In the genomic region with DNA sequence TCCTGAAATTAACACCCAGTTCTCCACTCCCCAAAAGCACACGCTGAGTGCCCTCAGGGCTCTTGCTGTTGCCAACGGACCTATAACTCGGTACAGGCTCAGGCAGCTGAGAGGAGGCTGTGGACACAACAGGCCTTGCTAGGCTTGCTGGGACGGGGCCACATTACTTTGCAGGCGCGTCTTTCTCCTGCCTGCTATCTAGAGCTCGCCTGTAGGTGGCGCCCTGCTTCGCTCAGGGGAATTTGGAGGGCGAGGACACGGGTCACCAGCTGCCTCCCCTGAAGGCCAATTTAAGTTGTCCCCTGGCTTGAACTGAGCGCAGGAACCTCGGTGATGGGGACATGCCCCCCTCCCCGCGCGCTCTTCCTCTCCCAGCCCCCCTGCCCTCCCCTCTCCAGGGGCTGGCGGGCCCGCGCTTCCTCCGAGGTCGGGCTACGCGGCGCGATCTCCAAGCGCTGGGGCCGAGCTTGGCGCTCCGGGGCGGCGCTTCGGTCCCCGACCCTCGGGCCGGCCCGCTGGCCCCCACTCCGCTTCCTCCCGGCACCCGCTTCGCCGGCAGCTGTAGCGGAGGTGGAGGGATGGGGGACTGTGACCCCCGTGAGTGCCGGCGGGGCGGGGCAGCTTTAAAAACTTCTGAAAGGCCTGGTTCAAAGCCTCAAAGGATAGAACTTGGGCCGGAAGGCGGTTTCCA, we compare ENCODE assay signal across 1 cellular context.
A peak's percentile ranks its signal among the peaks of the same experiment; 100 is the strongest.
TF ChIP-seq lines count a peak whose summit lies in the region.

No MANE protein-coding gene starts in this region.

TF ChIP-seq in HepG2, 621 proteins besides CTCF, POLR2A, EP300 and RAD21 (continued from another document and continues in another):
- no peak for TF ChIP-seq SRSF9 (IDR thresholded peaks at IDR 0.05; ENCODE audit: borderline replicate concordance, insufficient read depth, low read depth, low read length, poor library complexity, severe bottlenecking)
- no peak for TF ChIP-seq ZNF720 (CRISPR knock-in tag; IDR thresholded peaks at IDR 0.05)
- TF ChIP-seq PAWR (CRISPR knock-in tag; IDR thresholded peaks at IDR 0.05; ENCODE audit: borderline replicate concordance): peak; percentile 69; the same call in 1 of the 2 replicates
- TF ChIP-seq, protein P1, sequence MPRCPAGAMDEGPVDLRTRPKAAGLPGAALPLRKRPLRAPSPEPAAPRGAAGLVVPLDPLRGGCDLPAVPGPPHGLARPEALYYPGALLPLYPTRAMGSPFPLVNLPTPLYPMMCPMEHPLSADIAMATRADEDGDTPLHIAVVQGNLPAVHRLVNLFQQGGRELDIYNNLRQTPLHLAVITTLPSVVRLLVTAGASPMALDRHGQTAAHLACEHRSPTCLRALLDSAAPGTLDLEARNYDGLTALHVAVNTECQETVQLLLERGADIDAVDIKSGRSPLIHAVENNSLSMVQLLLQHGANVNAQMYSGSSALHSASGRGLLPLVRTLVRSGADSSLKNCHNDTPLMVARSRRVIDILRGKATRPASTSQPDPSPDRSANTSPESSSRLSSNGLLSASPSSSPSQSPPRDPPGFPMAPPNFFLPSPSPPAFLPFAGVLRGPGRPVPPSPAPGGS (CRISPR knock-in tag; IDR thresholded peaks at IDR 0.05): 0 out of 2 replicates have a peak, but pooled peaks have one; percentile 24
- TF ChIP-seq, protein P2, sequence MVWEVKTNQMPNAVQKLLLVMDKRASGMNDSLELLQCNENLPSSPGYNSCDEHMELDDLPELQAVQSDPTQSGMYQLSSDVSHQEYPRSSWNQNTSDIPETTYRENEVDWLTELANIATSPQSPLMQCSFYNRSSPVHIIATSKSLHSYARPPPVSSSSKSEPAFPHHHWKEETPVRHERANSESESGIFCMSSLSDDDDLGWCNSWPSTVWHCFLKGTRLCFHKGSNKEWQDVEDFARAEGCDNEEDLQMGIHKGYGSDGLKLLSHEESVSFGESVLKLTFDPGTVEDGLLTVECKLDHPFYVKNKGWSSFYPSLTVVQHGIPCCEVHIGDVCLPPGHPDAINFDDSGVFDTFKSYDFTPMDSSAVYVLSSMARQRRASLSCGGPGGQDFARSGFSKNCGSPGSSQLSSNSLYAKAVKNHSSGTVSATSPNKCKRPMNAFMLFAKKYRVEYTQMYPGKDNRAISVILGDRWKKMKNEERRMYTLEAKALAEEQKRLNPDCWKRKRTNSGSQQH (CRISPR knock-in tag; IDR thresholded peaks at IDR 0.05; ENCODE audit: low read depth): peak; percentile 45; the same call in 1 of the 2 replicates
- TF ChIP-seq, protein P3, sequence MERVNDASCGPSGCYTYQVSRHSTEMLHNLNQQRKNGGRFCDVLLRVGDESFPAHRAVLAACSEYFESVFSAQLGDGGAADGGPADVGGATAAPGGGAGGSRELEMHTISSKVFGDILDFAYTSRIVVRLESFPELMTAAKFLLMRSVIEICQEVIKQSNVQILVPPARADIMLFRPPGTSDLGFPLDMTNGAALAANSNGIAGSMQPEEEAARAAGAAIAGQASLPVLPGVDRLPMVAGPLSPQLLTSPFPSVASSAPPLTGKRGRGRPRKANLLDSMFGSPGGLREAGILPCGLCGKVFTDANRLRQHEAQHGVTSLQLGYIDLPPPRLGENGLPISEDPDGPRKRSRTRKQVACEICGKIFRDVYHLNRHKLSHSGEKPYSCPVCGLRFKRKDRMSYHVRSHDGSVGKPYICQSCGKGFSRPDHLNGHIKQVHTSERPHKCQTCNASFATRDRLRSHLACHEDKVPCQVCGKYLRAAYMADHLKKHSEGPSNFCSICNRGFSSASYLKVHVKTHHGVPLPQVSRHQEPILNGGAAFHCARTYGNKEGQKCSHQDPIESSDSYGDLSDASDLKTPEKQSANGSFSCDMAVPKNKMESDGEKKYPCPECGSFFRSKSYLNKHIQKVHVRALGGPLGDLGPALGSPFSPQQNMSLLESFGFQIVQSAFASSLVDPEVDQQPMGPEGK (CRISPR knock-in tag; IDR thresholded peaks at IDR 0.05): peak; percentile 73; the same call in 1 of the 2 replicates
- 0 out of 2 replicates have a peak, but pooled peaks have one; percentile 37 for TF ChIP-seq SMAD3 (CRISPR knock-in tag; IDR thresholded peaks at IDR 0.05)
- TF ChIP-seq, protein P4, sequence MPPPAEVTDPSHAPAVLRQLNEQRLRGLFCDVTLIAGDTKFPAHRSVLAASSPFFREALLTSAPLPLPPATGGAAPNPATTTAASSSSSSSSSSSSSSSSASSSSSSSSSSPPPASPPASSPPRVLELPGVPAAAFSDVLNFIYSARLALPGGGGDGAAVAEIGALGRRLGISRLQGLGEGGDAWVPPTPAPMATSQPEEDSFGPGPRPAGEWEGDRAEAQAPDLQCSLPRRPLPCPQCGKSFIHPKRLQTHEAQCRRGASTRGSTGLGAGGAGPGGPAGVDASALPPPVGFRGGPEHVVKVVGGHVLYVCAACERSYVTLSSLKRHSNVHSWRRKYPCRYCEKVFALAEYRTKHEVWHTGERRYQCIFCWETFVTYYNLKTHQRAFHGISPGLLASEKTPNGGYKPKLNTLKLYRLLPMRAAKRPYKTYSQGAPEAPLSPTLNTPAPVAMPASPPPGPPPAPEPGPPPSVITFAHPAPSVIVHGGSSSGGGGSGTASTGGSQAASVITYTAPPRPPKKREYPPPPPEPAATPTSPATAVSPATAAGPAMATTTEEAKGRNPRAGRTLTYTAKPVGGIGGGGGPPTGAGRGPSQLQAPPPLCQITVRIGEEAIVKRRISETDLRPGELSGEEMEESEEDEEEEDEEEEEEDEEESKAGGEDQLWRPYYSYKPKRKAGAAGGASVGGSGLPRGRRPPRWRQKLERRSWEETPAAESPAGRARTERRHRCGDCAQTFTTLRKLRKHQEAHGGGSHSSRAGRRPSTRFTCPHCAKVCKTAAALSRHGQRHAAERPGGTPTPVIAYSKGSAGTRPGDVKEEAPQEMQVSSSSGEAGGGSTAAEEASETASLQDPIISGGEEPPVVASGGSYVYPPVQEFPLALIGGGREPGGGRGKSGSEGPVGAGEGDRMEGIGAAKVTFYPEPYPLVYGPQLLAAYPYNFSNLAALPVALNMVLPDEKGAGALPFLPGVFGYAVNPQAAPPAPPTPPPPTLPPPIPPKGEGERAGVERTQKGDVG (CRISPR knock-in tag; IDR thresholded peaks at IDR 0.05; ENCODE audit: borderline replicate concordance): peak; percentile 30; the same call in 1 of the 2 replicates
- 0 out of 2 replicates have a peak, but pooled peaks have one; percentile 37 for TF ChIP-seq ETV6 (CRISPR knock-in tag; conservative IDR thresholded peaks at IDR 0.05)
- TF ChIP-seq, protein P5, sequence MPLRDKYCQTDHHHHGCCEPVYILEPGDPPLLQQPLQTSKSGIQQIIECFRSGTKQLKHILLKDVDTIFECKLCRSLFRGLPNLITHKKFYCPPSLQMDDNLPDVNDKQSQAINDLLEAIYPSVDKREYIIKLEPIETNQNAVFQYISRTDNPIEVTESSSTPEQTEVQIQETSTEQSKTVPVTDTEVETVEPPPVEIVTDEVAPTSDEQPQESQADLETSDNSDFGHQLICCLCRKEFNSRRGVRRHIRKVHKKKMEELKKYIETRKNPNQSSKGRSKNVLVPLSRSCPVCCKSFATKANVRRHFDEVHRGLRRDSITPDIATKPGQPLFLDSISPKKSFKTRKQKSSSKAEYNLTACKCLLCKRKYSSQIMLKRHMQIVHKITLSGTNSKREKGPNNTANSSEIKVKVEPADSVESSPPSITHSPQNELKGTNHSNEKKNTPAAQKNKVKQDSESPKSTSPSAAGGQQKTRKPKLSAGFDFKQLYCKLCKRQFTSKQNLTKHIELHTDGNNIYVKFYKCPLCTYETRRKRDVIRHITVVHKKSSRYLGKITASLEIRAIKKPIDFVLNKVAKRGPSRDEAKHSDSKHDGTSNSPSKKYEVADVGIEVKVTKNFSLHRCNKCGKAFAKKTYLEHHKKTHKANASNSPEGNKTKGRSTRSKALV (CRISPR knock-in tag; IDR thresholded peaks at IDR 0.05): 0 out of 2 replicates have a peak, but pooled peaks have one; percentile 27
- peak; percentile 69 for TF ChIP-seq KDM4B (CRISPR knock-in tag; IDR thresholded peaks at IDR 0.05)
- TF ChIP-seq LCORL (IDR thresholded peaks at IDR 0.05): no peak
- TF ChIP-seq LCORL (CRISPR knock-in tag; IDR thresholded peaks at IDR 0.05): peak; percentile 95
- peak; percentile 92 for TF ChIP-seq ASH2L (IDR thresholded peaks at IDR 0.05; ENCODE audit: insufficient read length, low read depth, low read length)
- TF ChIP-seq, protein P6, sequence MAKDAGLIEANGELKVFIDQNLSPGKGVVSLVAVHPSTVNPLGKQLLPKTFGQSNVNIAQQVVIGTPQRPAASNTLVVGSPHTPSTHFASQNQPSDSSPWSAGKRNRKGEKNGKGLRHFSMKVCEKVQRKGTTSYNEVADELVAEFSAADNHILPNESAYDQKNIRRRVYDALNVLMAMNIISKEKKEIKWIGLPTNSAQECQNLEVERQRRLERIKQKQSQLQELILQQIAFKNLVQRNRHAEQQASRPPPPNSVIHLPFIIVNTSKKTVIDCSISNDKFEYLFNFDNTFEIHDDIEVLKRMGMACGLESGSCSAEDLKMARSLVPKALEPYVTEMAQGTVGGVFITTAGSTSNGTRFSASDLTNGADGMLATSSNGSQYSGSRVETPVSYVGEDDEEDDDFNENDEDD (CRISPR knock-in tag; IDR thresholded peaks at IDR 0.05; ENCODE audit: borderline replicate concordance): 0 out of 2 replicates have a peak, but pooled peaks have one; percentile 37
- TF ChIP-seq, protein P7, sequence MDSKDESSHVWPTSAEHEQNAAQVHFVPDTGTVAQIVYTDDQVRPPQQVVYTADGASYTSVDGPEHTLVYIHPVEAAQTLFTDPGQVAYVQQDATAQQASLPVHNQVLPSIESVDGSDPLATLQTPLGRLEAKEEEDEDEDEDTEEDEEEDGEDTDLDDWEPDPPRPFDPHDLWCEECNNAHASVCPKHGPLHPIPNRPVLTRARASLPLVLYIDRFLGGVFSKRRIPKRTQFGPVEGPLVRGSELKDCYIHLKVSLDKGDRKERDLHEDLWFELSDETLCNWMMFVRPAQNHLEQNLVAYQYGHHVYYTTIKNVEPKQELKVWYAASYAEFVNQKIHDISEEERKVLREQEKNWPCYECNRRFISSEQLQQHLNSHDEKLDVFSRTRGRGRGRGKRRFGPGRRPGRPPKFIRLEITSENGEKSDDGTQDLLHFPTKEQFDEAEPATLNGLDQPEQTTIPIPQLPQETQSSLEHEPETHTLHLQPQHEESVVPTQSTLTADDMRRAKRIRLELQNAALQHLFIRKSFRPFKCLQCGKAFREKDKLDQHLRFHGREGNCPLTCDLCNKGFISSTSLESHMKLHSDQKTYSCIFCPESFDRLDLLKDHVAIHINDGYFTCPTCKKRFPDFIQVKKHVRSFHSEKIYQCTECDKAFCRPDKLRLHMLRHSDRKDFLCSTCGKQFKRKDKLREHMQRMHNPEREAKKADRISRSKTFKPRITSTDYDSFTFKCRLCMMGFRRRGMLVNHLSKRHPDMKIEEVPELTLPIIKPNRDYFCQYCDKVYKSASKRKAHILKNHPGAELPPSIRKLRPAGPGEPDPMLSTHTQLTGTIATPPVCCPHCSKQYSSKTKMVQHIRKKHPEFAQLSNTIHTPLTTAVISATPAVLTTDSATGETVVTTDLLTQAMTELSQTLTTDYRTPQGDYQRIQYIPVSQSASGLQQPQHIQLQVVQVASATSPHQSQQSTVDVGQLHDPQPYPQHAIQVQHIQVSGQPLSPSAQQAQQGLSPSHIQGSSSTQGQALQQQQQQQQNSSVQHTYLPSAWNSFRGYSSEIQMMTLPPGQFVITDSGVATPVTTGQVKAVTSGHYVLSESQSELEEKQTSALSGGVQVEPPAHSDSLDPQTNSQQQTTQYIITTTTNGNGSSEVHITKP (CRISPR knock-in tag; IDR thresholded peaks at IDR 0.05; ENCODE audit: low read depth): 0 out of 2 replicates have a peak, but pooled peaks have one; percentile 50
- TF ChIP-seq ZNF329 (CRISPR knock-in tag; IDR thresholded peaks at IDR 0.05; ENCODE audit: low read depth): 0 out of 2 replicates have a peak, but pooled peaks have one; percentile 20
- 0 out of 2 replicates have a peak, but pooled peaks have one; percentile 26 for TF ChIP-seq ZSCAN25 (CRISPR knock-in tag; IDR thresholded peaks at IDR 0.05)
- TF ChIP-seq XRCC5 (optimal IDR thresholded peaks at IDR 0.05; ENCODE audit: low read length): peak; percentile 86
- TF ChIP-seq JUNB (CRISPR knock-in tag; IDR thresholded peaks at IDR 0.05; ENCODE audit: borderline replicate concordance): no peak
- no peak for TF ChIP-seq TEAD2 (CRISPR knock-in tag; IDR thresholded peaks at IDR 0.05)
- 0 out of 2 replicates have a peak, but pooled peaks have one; percentile 37 for TF ChIP-seq ARNTL (CRISPR knock-in tag; IDR thresholded peaks at IDR 0.05)
- TF ChIP-seq ZNF143 (CRISPR knock-in tag; IDR thresholded peaks at IDR 0.05): peak; percentile 18; the same call in 1 of the 2 replicates
- TF ChIP-seq PTBP1 (IDR thresholded peaks at IDR 0.05; ENCODE audit: low read depth, low read length, poor library complexity, severe bottlenecking): no peak
- no peak for TF ChIP-seq ZNF672 (CRISPR knock-in tag; IDR thresholded peaks at IDR 0.05)
- TF ChIP-seq AGO2 (optimal IDR thresholded peaks at IDR 0.05; ENCODE audit: low read depth, low read length): no peak
- TF ChIP-seq, protein P8, sequence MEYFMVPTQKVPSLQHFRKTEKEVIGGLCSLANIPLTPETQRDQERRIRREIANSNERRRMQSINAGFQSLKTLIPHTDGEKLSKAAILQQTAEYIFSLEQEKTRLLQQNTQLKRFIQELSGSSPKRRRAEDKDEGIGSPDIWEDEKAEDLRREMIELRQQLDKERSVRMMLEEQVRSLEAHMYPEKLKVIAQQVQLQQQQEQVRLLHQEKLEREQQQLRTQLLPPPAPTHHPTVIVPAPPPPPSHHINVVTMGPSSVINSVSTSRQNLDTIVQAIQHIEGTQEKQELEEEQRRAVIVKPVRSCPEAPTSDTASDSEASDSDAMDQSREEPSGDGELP (IDR thresholded peaks at IDR 0.05; ENCODE audit: borderline replicate concordance, low read depth): peak; percentile 72
- TF ChIP-seq HHEX (CRISPR knock-in tag; IDR thresholded peaks at IDR 0.05): no peak
- TF ChIP-seq, protein P9, sequence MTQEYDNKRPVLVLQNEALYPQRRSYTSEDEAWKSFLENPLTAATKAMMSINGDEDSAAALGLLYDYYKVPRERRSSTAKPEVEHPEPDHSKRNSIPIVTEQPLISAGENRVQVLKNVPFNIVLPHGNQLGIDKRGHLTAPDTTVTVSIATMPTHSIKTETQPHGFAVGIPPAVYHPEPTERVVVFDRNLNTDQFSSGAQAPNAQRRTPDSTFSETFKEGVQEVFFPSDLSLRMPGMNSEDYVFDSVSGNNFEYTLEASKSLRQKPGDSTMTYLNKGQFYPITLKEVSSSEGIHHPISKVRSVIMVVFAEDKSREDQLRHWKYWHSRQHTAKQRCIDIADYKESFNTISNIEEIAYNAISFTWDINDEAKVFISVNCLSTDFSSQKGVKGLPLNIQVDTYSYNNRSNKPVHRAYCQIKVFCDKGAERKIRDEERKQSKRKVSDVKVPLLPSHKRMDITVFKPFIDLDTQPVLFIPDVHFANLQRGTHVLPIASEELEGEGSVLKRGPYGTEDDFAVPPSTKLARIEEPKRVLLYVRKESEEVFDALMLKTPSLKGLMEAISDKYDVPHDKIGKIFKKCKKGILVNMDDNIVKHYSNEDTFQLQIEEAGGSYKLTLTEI (CRISPR knock-in tag; conservative IDR thresholded peaks at IDR 0.05): no peak
- peak; percentile 37; the same call in 1 of the 2 replicates for TF ChIP-seq MIXL1 (CRISPR knock-in tag; IDR thresholded peaks at IDR 0.05)
- 0 out of 2 replicates have a peak, but pooled peaks have one; percentile 61 for TF ChIP-seq ZKSCAN8 (CRISPR knock-in tag; IDR thresholded peaks at IDR 0.05; ENCODE audit: borderline replicate concordance)
- peak; percentile 85; the same call in 1 of the 2 replicates for TF ChIP-seq AHR (CRISPR knock-in tag; IDR thresholded peaks at IDR 0.05)
- no peak for TF ChIP-seq FLYWCH1 (CRISPR knock-in tag; IDR thresholded peaks at IDR 0.05)
- TF ChIP-seq ZNF124 (CRISPR knock-in tag; IDR thresholded peaks at IDR 0.05): 0 out of 2 replicates have a peak, but pooled peaks have one; percentile 47
- TF ChIP-seq, protein P10, sequence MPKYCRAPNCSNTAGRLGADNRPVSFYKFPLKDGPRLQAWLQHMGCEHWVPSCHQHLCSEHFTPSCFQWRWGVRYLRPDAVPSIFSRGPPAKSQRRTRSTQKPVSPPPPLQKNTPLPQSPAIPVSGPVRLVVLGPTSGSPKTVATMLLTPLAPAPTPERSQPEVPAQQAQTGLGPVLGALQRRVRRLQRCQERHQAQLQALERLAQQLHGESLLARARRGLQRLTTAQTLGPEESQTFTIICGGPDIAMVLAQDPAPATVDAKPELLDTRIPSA (CRISPR knock-in tag; IDR thresholded peaks at IDR 0.05; ENCODE audit: borderline replicate concordance): peak; percentile 71; the same call in 1 of the 2 replicates
